Comparison of ENCODE assay signal across 32 cellular contexts in genomic region chr7:87858427-87859100, GRCh38. TPM values are rescaled to one million over a fixed set of nuclear protein-coding genes. Genes with fewer than 3 reads are reported as not detected.
DNase-seq lines count a peak whose midpoint lies in the region; TF ChIP-seq lines count a peak whose summit lies in the region.
"Had no signal": no experiment of that assay in that cellular context is flagged by ENCODE, and none has a peak within 500 bp of the region (broad histone marks: within the 10 kb centered on the region; RNA-seq: fewer than 3 reads in every experiment).

No MANE protein-coding gene starts in this region.

- H3K4me3 Mint-ChIP-seq in activated CD4-positive, alpha-beta T cell treated with anti-CD3 and anti-CD28 coated beads, Interleukin-2, amount 10 ng/mL, durations not matched to agents 24 days and 14 days = no peak overlapping the region
- no peak overlapping the region for H3K4me3 Mint-ChIP-seq in Caco-2 (ENCODE audit: unreplicated experiment)
- H3K4me3 Mint-ChIP-seq in activated T-helper 2 cell treated with anti-CD3 and anti-CD28 coated beads, Interferon-gamma antibody, Interleukin-2, Interleukin-4, amounts not matched to agents 10 μg/mL and 5 μg/mL and 100 μg/mL, durations not matched to agents 14 hours and 24 hours and 36 hours (ENCODE audit: low read depth) = no peak overlapping the region
- H3K4me3 Mint-ChIP-seq in neural crest cell = no peak overlapping the region
- H3K4me3 Mint-ChIP-seq: activated CD4-positive, alpha-beta memory T cell treated with anti-CD3 and anti-CD28 coated beads for 36 hours; activated naive CD4-positive, alpha-beta T cell treated with anti-CD3 and anti-CD28 coated beads, Interleukin-2, amount 10 ng/mL, durations not matched to agents 7 days and 5 days; B cell; endodermal cell; stimulated activated naive B cell treated with anti-CD40 and anti-IgM and Interleukin-4, amounts not matched to agents 10 μg/mL and 1 μg/mL and 100 μg/mL, for 72 hours had no signal

- peaks cover 15% of the 10 kb centered on the region for H3K4me1 Mint-ChIP-seq in activated CD4-positive, alpha-beta T cell treated with anti-CD3 and anti-CD28 coated beads, Interleukin-2, amount 10 ng/mL, durations not matched to agents 24 days and 14 days
- H3K4me1 Mint-ChIP-seq in Caco-2 (ENCODE audit: low read depth, unreplicated experiment) = peaks cover 7% of the 10 kb centered on the region
- peaks cover 15% of the 10 kb centered on the region for H3K4me1 Mint-ChIP-seq in activated T-helper 2 cell treated with anti-CD3 and anti-CD28 coated beads, Interferon-gamma antibody, Interleukin-2, Interleukin-4, amounts not matched to agents 10 μg/mL and 5 μg/mL and 100 μg/mL, durations not matched to agents 14 hours and 24 hours and 36 hours (ENCODE audit: low read depth)
- H3K4me1 Mint-ChIP-seq in neural crest cell = no peaks in the 10 kb centered on the region
- H3K4me1 Mint-ChIP-seq: endodermal cell had no signal

- peaks cover 15% of the 10 kb centered on the region; the same call in 1 of the 2 replicates for H3K4me1 ChIP-seq in Caco-2
- H3K4me1 ChIP-seq: A549, ascending aorta, esophagus muscularis mucosa, foreskin keratinocyte, Peyer's patch, thyroid gland, vagina had no signal

- intact Hi-C loops in activated CD4-positive, alpha-beta T cell treated with anti-CD3 and anti-CD28 coated beads, Interleukin-2, amount 10 ng/mL, durations not matched to agents 24 days and 14 days (cut with micrococcal nuclease) = no loop called here
- intact Hi-C loops in Caco-2 (cut with micrococcal nuclease; ENCODE audit: unreplicated experiment) = loop anchor here (1.0 kb wide), 1 partner anchor 19 kb away; no protein-coding TSS in a partner anchor
- intact Hi-C loops in activated T-helper 2 cell treated with anti-CD3 and anti-CD28 coated beads, Interferon-gamma antibody, Interleukin-2, Interleukin-4, amounts not matched to agents 10 μg/mL and 5 μg/mL and 100 μg/mL, durations not matched to agents 14 hours and 24 hours and 36 hours (cut with micrococcal nuclease) = no loop called here

- CTCF ChIA-PET in Caco-2 (lab: Charles Lee) = interaction anchor here (1.1 kb wide), 1 partner anchor 17 kb away, joined by 3 read pairs; no protein-coding TSS in a partner anchor

- TF ChIP-seq CTCF in Caco-2 (IDR thresholded peaks at IDR 0.05; ENCODE audit: insufficient read depth in 1 of 2, low read depth in 1 of 2, low read length in 1 of 2, severe bottlenecking in 1 of 2, unreplicated experiment in 1 of 2) (no peak), neural crest cell (conservative IDR thresholded peaks at IDR 0.05) (no peak)

- H3K9me3 ChIP-seq in Caco-2 = no peaks in the 10 kb centered on the region
- H3K9me3 ChIP-seq: A549, ascending aorta, esophagus muscularis mucosa, neutrophil, Peyer's patch, thyroid gland, vagina had no signal

- peaks cover 56% of the 10 kb centered on the region for H3K36me3 Mint-ChIP-seq in activated CD4-positive, alpha-beta T cell treated with anti-CD3 and anti-CD28 coated beads, Interleukin-2, amount 10 ng/mL, durations not matched to agents 24 days and 14 days (ENCODE audit: low read depth)
- H3K36me3 Mint-ChIP-seq in Caco-2 (ENCODE audit: insufficient read depth, unreplicated experiment) = peaks cover 13% of the 10 kb centered on the region
- peaks cover 53% of the 10 kb centered on the region for H3K36me3 Mint-ChIP-seq in activated T-helper 2 cell treated with anti-CD3 and anti-CD28 coated beads, Interferon-gamma antibody, Interleukin-2, Interleukin-4, amounts not matched to agents 10 μg/mL and 5 μg/mL and 100 μg/mL, durations not matched to agents 14 hours and 24 hours and 36 hours (ENCODE audit: low read depth)
- peaks cover 37% of the 10 kb centered on the region for H3K36me3 Mint-ChIP-seq in neural crest cell (ENCODE audit: low read depth)

- H3K4me3 ChIP-seq in Caco-2 (ENCODE audit: low read depth, low read length) = no peak overlapping the region
- H3K4me3 ChIP-seq: A549, ascending aorta, cardiac muscle cell, esophagus muscularis mucosa, Peyer's patch, thyroid gland, vagina had no signal

- peak overlapping the region; percentile 75 for H3K27ac Mint-ChIP-seq in activated CD4-positive, alpha-beta T cell treated with anti-CD3 and anti-CD28 coated beads, Interleukin-2, amount 10 ng/mL, durations not matched to agents 24 days and 14 days
- peak overlapping the region; percentile 46 for H3K27ac Mint-ChIP-seq in Caco-2 (ENCODE audit: unreplicated experiment)
- peak overlapping the region; percentile 64 for H3K27ac Mint-ChIP-seq in activated T-helper 2 cell treated with anti-CD3 and anti-CD28 coated beads, Interferon-gamma antibody, Interleukin-2, Interleukin-4, amounts not matched to agents 10 μg/mL and 5 μg/mL and 100 μg/mL, durations not matched to agents 14 hours and 24 hours and 36 hours
- peak overlapping the region; percentile 28 for H3K27ac Mint-ChIP-seq in neural crest cell (ENCODE audit: unreplicated experiment)
- H3K27ac Mint-ChIP-seq: activated CD4-positive, alpha-beta memory T cell treated with anti-CD3 and anti-CD28 coated beads for 36 hours; activated naive CD4-positive, alpha-beta T cell treated with anti-CD3 and anti-CD28 coated beads, Interleukin-2, amount 10 ng/mL, durations not matched to agents 7 days and 5 days; B cell; endodermal cell; stimulated activated naive B cell treated with anti-CD40 and anti-IgM and Interleukin-4, amounts not matched to agents 10 μg/mL and 1 μg/mL and 100 μg/mL, for 72 hours had no signal

- no peak for DNase-seq in activated CD4-positive, alpha-beta T cell treated with anti-CD3 and anti-CD28 coated beads, Interleukin-2, amount 10 ng/mL, durations not matched to agents 24 days and 14 days
- no peak for DNase-seq in activated CD4-positive, alpha-beta T cell treated with anti-CD3 and anti-CD28 coated beads, Interleukin-2, amount 50 U/mL, for 4 hours
- DNase-seq in Caco-2 (no peak), neural crest cell (ENCODE audit: low read depth, low spot score) (no peak), substantia nigra (lab: John Stamatoyannopoulos, UW) (no peak)
- DNase-seq in activated T-helper 2 cell treated with anti-CD3 and anti-CD28 coated beads, Interferon-gamma antibody, Interleukin-2, Interleukin-4, amounts not matched to agents 10 μg/mL and 5 μg/mL and 100 μg/mL, durations not matched to agents 14 hours and 24 hours and 36 hours (ENCODE audit: low spot score) = no peak
- no peak for DNase-seq in stimulated activated naive CD4-positive, alpha-beta T cell treated with Interleukin-2 at 50 U/mL for 16 hours (lab: John Stamatoyannopoulos, UW)
- no peak for DNase-seq in stimulated activated CD4-positive, alpha-beta T cell treated with anti-CD3 and anti-CD28 coated beads, Interleukin-4, amount 100 ng/mL, for 1 hour
- DNase-seq: activated CD4-positive, alpha-beta memory T cell treated with anti-CD3 and anti-CD28 coated beads for 36 hours; activated naive CD4-positive, alpha-beta T cell treated with anti-CD3 and anti-CD28 coated beads, Interleukin-2, amount 10 ng/mL, durations not matched to agents 7 days and 5 days; endodermal cell; foreskin keratinocyte; H7; left cardiac atrium; NCI-H1092 treated with DMSO at 0.1 percent for 48 hours; NCI-H2029; NCI-H526; Peyer's patch; SHP77 treated with DMSO at 0.1 percent for 48 hours; stimulated activated CD4-positive, alpha-beta T cell treated with anti-CD3 and anti-CD28 coated beads, Interleukin-12 subunit alpha, Interleukin-12 subunit beta, amount 100 ng/mL, for 4 hours; stimulated activated CD4-positive, alpha-beta T cell treated with anti-CD3 and anti-CD28 coated beads, Interleukin-4, amount 100 ng/mL, for 4 hours; stimulated activated naive B cell treated with anti-CD40 and anti-IgM and Interleukin-4, amounts not matched to agents 10 μg/mL and 1 μg/mL and 100 μg/mL, for 72 hours; SW 1271; T1000; thyroid gland had no signal

- no peaks in the 10 kb centered on the region for H3K36me3 ChIP-seq in Caco-2 (ENCODE audit: control insufficient read depth, insufficient read depth, low read length)

- no peaks in the 10 kb centered on the region for H3K9me3 Mint-ChIP-seq in activated CD4-positive, alpha-beta T cell treated with anti-CD3 and anti-CD28 coated beads, Interleukin-2, amount 10 ng/mL, durations not matched to agents 24 days and 14 days
- no peaks in the 10 kb centered on the region for H3K9me3 Mint-ChIP-seq in Caco-2 (ENCODE audit: unreplicated experiment)
- H3K9me3 Mint-ChIP-seq in activated T-helper 2 cell treated with anti-CD3 and anti-CD28 coated beads, Interferon-gamma antibody, Interleukin-2, Interleukin-4, amounts not matched to agents 10 μg/mL and 5 μg/mL and 100 μg/mL, durations not matched to agents 14 hours and 24 hours and 36 hours = no peaks in the 10 kb centered on the region
- H3K9me3 Mint-ChIP-seq in neural crest cell = peaks cover 7% of the 10 kb centered on the region
- H3K9me3 Mint-ChIP-seq: activated CD4-positive, alpha-beta memory T cell treated with anti-CD3 and anti-CD28 coated beads for 36 hours; activated naive CD4-positive, alpha-beta T cell treated with anti-CD3 and anti-CD28 coated beads, Interleukin-2, amount 10 ng/mL, durations not matched to agents 7 days and 5 days; stimulated activated naive B cell treated with anti-CD40 and anti-IgM and Interleukin-4, amounts not matched to agents 10 μg/mL and 1 μg/mL and 100 μg/mL, for 72 hours had no signal

- BruUV-seq in Caco-2 (replicated peaks; lab: Mats Ljungman, UMichigan) = no TSS peak

- POLR2A ChIA-PET in Caco-2 (lab: Charles Lee) = no interaction called here

- no peak overlapping the region for H3K27ac ChIP-seq in substantia nigra (ENCODE audit: low read depth, low read length, poor library complexity, severe bottlenecking)
- H3K27ac ChIP-seq: A549, ascending aorta, cardiac muscle cell, esophagus muscularis mucosa, foreskin keratinocyte, neutrophil, Peyer's patch, thyroid gland, vagina had no signal

- H3K27me3 Mint-ChIP-seq in activated CD4-positive, alpha-beta T cell treated with anti-CD3 and anti-CD28 coated beads, Interleukin-2, amount 10 ng/mL, durations not matched to agents 24 days and 14 days = no peaks in the 10 kb centered on the region
- H3K27me3 Mint-ChIP-seq in Caco-2 (ENCODE audit: insufficient read depth, unreplicated experiment) (no peaks in the 10 kb centered on the region), neural crest cell (ENCODE audit: low read depth) (no peaks in the 10 kb centered on the region)
- H3K27me3 Mint-ChIP-seq in activated T-helper 2 cell treated with anti-CD3 and anti-CD28 coated beads, Interferon-gamma antibody, Interleukin-2, Interleukin-4, amounts not matched to agents 10 μg/mL and 5 μg/mL and 100 μg/mL, durations not matched to agents 14 hours and 24 hours and 36 hours (ENCODE audit: low read depth) = no peaks in the 10 kb centered on the region
- H3K27me3 Mint-ChIP-seq: activated CD4-positive, alpha-beta memory T cell treated with anti-CD3 and anti-CD28 coated beads for 36 hours; activated naive CD4-positive, alpha-beta T cell treated with anti-CD3 and anti-CD28 coated beads, Interleukin-2, amount 10 ng/mL, durations not matched to agents 7 days and 5 days; B cell; stimulated activated naive B cell treated with anti-CD40 and anti-IgM and Interleukin-4, amounts not matched to agents 10 μg/mL and 1 μg/mL and 100 μg/mL, for 72 hours had no signal

- no peaks in the 10 kb centered on the region for H3K27me3 ChIP-seq in Caco-2 (replicated peaks; ENCODE audit: control insufficient read depth, insufficient read depth, low read length)
- H3K27me3 ChIP-seq: ascending aorta, cardiac muscle cell, esophagus muscularis mucosa, foreskin keratinocyte, neutrophil, Peyer's patch, thyroid gland, vagina had no signal

RNA-seq across cellular contexts. Expression of gene SLC25A40, which starts 17.6 kb away (rescaled TPM):
- total RNA-seq in activated CD4-positive, alpha-beta T cell treated with anti-CD3 and anti-CD28 coated beads, Interleukin-2, amount 10 ng/mL, durations not matched to agents 24 days and 14 days = 43.3 and 51.0 TPM in 2 replicates
- 21.1 and 21.8 TPM in 2 replicates for total RNA-seq in Caco-2 (2022)
- total RNA-seq in activated T-helper 2 cell treated with anti-CD3 and anti-CD28 coated beads, Interferon-gamma antibody, Interleukin-2, Interleukin-4, amounts not matched to agents 10 μg/mL and 5 μg/mL and 100 μg/mL, durations not matched to agents 14 hours and 24 hours and 36 hours = 48.7 and 49.3 TPM in 2 replicates
- 36.3 and 39.0 TPM in 2 replicates for total RNA-seq in neural crest cell

RNA-seq across cellular contexts. Expression of gene DBF4, which starts 17.7 kb away (rescaled TPM):
- 65.7 and 74.8 TPM in 2 replicates for total RNA-seq in activated CD4-positive, alpha-beta T cell treated with anti-CD3 and anti-CD28 coated beads, Interleukin-2, amount 10 ng/mL, durations not matched to agents 24 days and 14 days
- total RNA-seq in Caco-2 (2022) (55.0 and 62.8 TPM in 2 replicates), neural crest cell (92.3 and 94.4 TPM in 2 replicates)
- total RNA-seq in activated T-helper 2 cell treated with anti-CD3 and anti-CD28 coated beads, Interferon-gamma antibody, Interleukin-2, Interleukin-4, amounts not matched to agents 10 μg/mL and 5 μg/mL and 100 μg/mL, durations not matched to agents 14 hours and 24 hours and 36 hours = 72.3 and 75.3 TPM in 2 replicates
- total RNA-seq: ascending aorta had no signal
